Comparison of ENCODE assay signal across 20 cellular contexts in genomic region chr1:11055676-11056075, GRCh38. TPM values are rescaled to one million over a fixed set of nuclear protein-coding genes. Genes with fewer than 3 reads are reported as not detected.
DNase-seq lines count a peak whose midpoint lies in the region; TF ChIP-seq lines count a peak whose summit lies in the region.
"Had no signal": no experiment of that assay in that cellular context is flagged by ENCODE, and none has a peak within 500 bp of the region (broad histone marks: within the 10 kb centered on the region; RNA-seq: fewer than 3 reads in every experiment).

No MANE protein-coding gene starts in this region.

- peaks cover 34% of the 10 kb centered on the region for H3K4me1 Mint-ChIP-seq in activated T-cell treated with anti-CD3 and anti-CD28 coated beads, Interleukin-2, amount 50 U/mL, for 24 hours (ENCODE audit: low read depth)
- peaks cover 14% of the 10 kb centered on the region for H3K4me1 Mint-ChIP-seq in chondrocyte (ENCODE audit: low read depth)

- DNase-seq in activated T-cell treated with anti-CD3 and anti-CD28 coated beads, Interleukin-2, amount 50 U/mL, for 24 hours: no peak
- DNase-seq in activated T-cell treated with anti-CD3 and anti-CD28 coated beads for 4 hours (no peak), chondrocyte (ENCODE audit: low spot score) (peak; percentile 82), posterior vena cava (ENCODE audit: low spot score) (peak; percentile 58)
- no peak for DNase-seq in stimulated activated CD4-positive, alpha-beta T cell treated with anti-CD3 and anti-CD28 coated beads, Interleukin-1b, Interleukin-23, amount 100 ng/mL, for 48 hours
- DNase-seq in stimulated activated CD4-positive, alpha-beta T cell treated with anti-CD3 and anti-CD28 coated beads, Interleukin-2, amount 100 ng/mL, for 48 hours: no peak
- DNase-seq: 8988T; ACHN; AML-193; BE2C; CD4-positive, alpha-beta T cell; CD8-positive, alpha-beta memory T cell; DMS53; DMS79 treated with DMSO at 0.1 percent for 48 hours; GF-D8; HCEC 1CT had no signal

- intact Hi-C loops in posterior vena cava (cut with DNase I): no loop called here

- no peaks in the 10 kb centered on the region for H3K27me3 Mint-ChIP-seq in activated T-cell treated with anti-CD3 and anti-CD28 coated beads, Interleukin-2, amount 50 U/mL, for 24 hours
- no peaks in the 10 kb centered on the region for H3K27me3 Mint-ChIP-seq in chondrocyte (ENCODE audit: low read depth)
- H3K27me3 Mint-ChIP-seq: CD4-positive, alpha-beta T cell; CD8-positive, alpha-beta memory T cell had no signal

- H3K36me3 Mint-ChIP-seq in activated T-cell treated with anti-CD3 and anti-CD28 coated beads, Interleukin-2, amount 50 U/mL, for 24 hours (ENCODE audit: low read depth): peaks cover 67% of the 10 kb centered on the region
- H3K36me3 Mint-ChIP-seq in chondrocyte (ENCODE audit: low read depth): peaks cover 17% of the 10 kb centered on the region

- no peak overlapping the region for H3K4me3 Mint-ChIP-seq in activated T-cell treated with anti-CD3 and anti-CD28 coated beads, Interleukin-2, amount 50 U/mL, for 24 hours
- H3K4me3 Mint-ChIP-seq in chondrocyte (ENCODE audit: unreplicated experiment): no peak overlapping the region
- H3K4me3 Mint-ChIP-seq: CD14-positive monocyte; CD4-positive, alpha-beta T cell; CD8-positive, alpha-beta memory T cell; GM23338 had no signal

- no peak for TF ChIP-seq CTCF in chondrocyte (IDR thresholded peaks at IDR 0.05)

- H3K27ac Mint-ChIP-seq in activated T-cell treated with anti-CD3 and anti-CD28 coated beads, Interleukin-2, amount 50 U/mL, for 24 hours: peak overlapping the region; percentile 57
- no peak overlapping the region for H3K27ac Mint-ChIP-seq in chondrocyte (ENCODE audit: unreplicated experiment)
- H3K27ac Mint-ChIP-seq: CD14-positive monocyte; CD4-positive, alpha-beta T cell; GM23338 had no signal

- H3K9me3 Mint-ChIP-seq in activated T-cell treated with anti-CD3 and anti-CD28 coated beads, Interleukin-2, amount 50 U/mL, for 24 hours: no peaks in the 10 kb centered on the region
- H3K9me3 Mint-ChIP-seq in chondrocyte (ENCODE audit: low read depth): no peaks in the 10 kb centered on the region
- H3K9me3 Mint-ChIP-seq: CD4-positive, alpha-beta T cell; CD8-positive, alpha-beta memory T cell; GM23338 had no signal

RNA-seq across cellular contexts. Expression of gene SRM, which starts 4.1 kb away (rescaled TPM):
- total RNA-seq in chondrocyte (140 to 176 TPM (median 141 TPM) in 3 replicates), posterior vena cava (10 to 100 TPM; 74.2 to 76.6 TPM)

RNA-seq across cellular contexts. Expression of gene MASP2, which starts 8.6 kb away (rescaled TPM):
- not detected in 3 replicates for total RNA-seq in chondrocyte
- total RNA-seq in posterior vena cava: not detected
- total RNA-seq: Daoy, G401 had no signal

RNA-seq across cellular contexts. Expression of gene TARDBP, which starts 43.2 kb away (rescaled TPM):
- total RNA-seq in chondrocyte (97.8 to 119 TPM (median 103 TPM) in 3 replicates), posterior vena cava (100 to 1,000 TPM; 124 to 130 TPM)

RNA-seq across cellular contexts. Expression of gene EXOSC10, which starts 44.0 kb away (rescaled TPM):
- 49.1 to 57.2 TPM (median 49.8 TPM) in 3 replicates for total RNA-seq in chondrocyte
- 10 to 100 TPM; 40.9 to 43.4 TPM for total RNA-seq in posterior vena cava

Comparison
In these comparisons a context has a peak if more than half of its experiments do, and no peak if none do; other contexts are left out.
1. DNase-seq: peak in chondrocyte (single experiment) and posterior vena cava (single experiment); none in activated T-cell treated with anti-CD3 and anti-CD28 coated beads, Interleukin-2, amount 50 U/mL, for 24 hours (single experiment), activated T-cell treated with anti-CD3 and anti-CD28 coated beads for 4 hours (single experiment), stimulated activated CD4-positive, alpha-beta T cell treated with anti-CD3 and anti-CD28 coated beads, Interleukin-1b, Interleukin-23, amount 100 ng/mL, for 48 hours (single experiment) and stimulated activated CD4-positive, alpha-beta T cell treated with anti-CD3 and anti-CD28 coated beads, Interleukin-2, amount 100 ng/mL, for 48 hours (0 of 2).